Comparison of ENCODE assay signal across 14 cellular contexts in the genomic region with DNA sequence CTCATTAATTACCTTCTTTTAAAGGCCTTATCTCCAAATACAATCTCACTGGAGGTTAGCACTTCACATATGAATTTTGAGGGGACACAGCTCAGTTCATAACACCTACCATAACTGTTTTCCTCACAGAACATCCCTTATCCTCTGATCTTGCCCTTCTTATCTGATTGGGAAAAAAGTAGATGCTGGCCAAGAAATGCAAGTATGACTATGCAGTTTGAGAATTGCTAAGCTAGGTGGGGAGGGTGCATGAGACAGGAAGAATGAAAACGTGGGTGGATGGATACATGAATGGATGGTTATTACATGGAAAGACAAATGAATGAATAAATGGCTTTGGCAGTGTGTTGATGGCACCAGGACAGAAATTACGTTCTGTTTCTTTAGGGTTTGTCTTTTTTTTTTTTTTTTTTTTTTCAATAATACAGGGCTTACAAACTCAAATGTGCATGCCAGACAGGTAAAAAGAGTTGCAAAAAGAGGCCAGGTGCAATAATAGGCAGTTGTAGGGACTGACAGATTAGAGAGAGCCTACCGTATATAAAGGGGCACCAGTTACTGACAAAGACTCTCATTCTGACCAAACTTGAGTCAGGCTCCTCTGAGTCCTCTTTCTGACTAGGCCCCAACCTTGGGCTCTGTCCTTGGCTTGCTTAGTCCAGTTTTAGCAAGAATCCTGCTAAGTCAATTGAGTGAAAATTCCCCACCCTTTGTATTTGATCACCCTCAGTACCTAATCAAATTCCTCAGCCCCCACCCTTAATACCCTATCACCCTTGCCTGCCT.
DNase-seq lines count a peak whose midpoint lies in the region; ATAC-seq, FAIRE-seq and TF ChIP-seq lines count a peak whose summit lies in the region.
"Had no signal": no experiment of that assay in that cellular context is flagged by ENCODE, and none has a peak within 500 bp of the region (broad histone marks: within the 10 kb centered on the region; RNA-seq: fewer than 3 reads in every experiment).

No MANE protein-coding gene starts in this region.

- H3K27ac ChIP-seq in ACC112 (ENCODE audit: low read depth, low read length) (peak overlapping the region; percentile 36), keratinocyte (ENCODE audit: control insufficient read depth, insufficient read depth, low read length) (peak overlapping the region; percentile 32), A673 (ENCODE audit: low read depth, low read length, poor library complexity, severe bottlenecking) (no peak overlapping the region)
- H3K27ac ChIP-seq: gastrocnemius medialis had no signal

- BruUV-seq in A673 (replicated peaks; lab: Mats Ljungman, UMichigan), result no TSS peak

- no peak for ATAC-seq in natural killer cell treated with Interleukin-12 subunit alpha and Interleukin-12 subunit beta and Interleukin-15 and Interleukin-18, amount 100 ng/mL, for 72 hours
- ATAC-seq: gastrocnemius medialis had no signal

- DNase-seq in H4 (ENCODE audit: low spot score), result peak; percentile 29
- no peak for DNase-seq in activated T-helper 2 cell treated with anti-CD3 and anti-CD28 coated beads, Interferon-gamma antibody, Interleukin-2, Interleukin-4, amounts not matched to agents 10 μg/mL and 5 μg/mL and 100 μg/mL, durations not matched to agents 14 hours and 24 hours and 36 hours (ENCODE audit: low spot score)
- DNase-seq in keratinocyte (ENCODE audit: low read depth, low spot score), result no peak
- DNase-seq in A673 (ENCODE audit: low spot score), result no peak
- DNase-seq in natural killer cell treated with Interleukin-12 subunit alpha and Interleukin-12 subunit beta and Interleukin-15 and Interleukin-18, amount 100 ng/mL, for 72 hours (ENCODE audit: low spot score), result no peak
- DNase-seq in GM10266 (ENCODE audit: extremely low spot score), result no peak
- no peak for DNase-seq in GOT3 (lab: John Stamatoyannopoulos, UW)
- DNase-seq: anterior cingulate cortex; DMS79 treated with DMSO at 0.1 percent for 48 hours; gastrocnemius medialis; NCI-H2107; stimulated activated CD8-positive, alpha-beta memory T cell treated with anti-CD3 and anti-CD28 coated beads, Interleukin-4, amount 100 ng/mL, for 48 hours had no signal

- H3K4me3 Mint-ChIP-seq in activated T-helper 2 cell treated with anti-CD3 and anti-CD28 coated beads, Interferon-gamma antibody, Interleukin-2, Interleukin-4, amounts not matched to agents 10 μg/mL and 5 μg/mL and 100 μg/mL, durations not matched to agents 14 hours and 24 hours and 36 hours (ENCODE audit: low read depth), result no peak overlapping the region
- no peak overlapping the region for H3K4me3 Mint-ChIP-seq in natural killer cell treated with Interleukin-12 subunit alpha and Interleukin-12 subunit beta and Interleukin-15 and Interleukin-18, amount 100 ng/mL, for 72 hours
- H3K4me3 Mint-ChIP-seq: B cell had no signal

- H2AFZ ChIP-seq in ACC112 (ENCODE audit: low read length, unreplicated experiment), result no peak overlapping the region
- peak overlapping the region; percentile 50 for H2AFZ ChIP-seq in keratinocyte (ENCODE audit: control insufficient read depth, low read length)

- POLR2A ChIA-PET in A673 (lab: Charles Lee; ENCODE audit: low non-redundant PET), result no interaction called here

- H3K36me3 Mint-ChIP-seq in activated T-helper 2 cell treated with anti-CD3 and anti-CD28 coated beads, Interferon-gamma antibody, Interleukin-2, Interleukin-4, amounts not matched to agents 10 μg/mL and 5 μg/mL and 100 μg/mL, durations not matched to agents 14 hours and 24 hours and 36 hours (ENCODE audit: low read depth), result peaks cover 2% of the 10 kb centered on the region
- H3K36me3 Mint-ChIP-seq in natural killer cell treated with Interleukin-12 subunit alpha and Interleukin-12 subunit beta and Interleukin-15 and Interleukin-18, amount 100 ng/mL, for 72 hours, result no peaks in the 10 kb centered on the region

- H3K79me2 ChIP-seq in ACC112 (ENCODE audit: control insufficient read depth, insufficient read depth, low read length, unreplicated experiment) (no peaks in the 10 kb centered on the region), keratinocyte (ENCODE audit: control insufficient read depth, insufficient read depth, low read length) (no peaks in the 10 kb centered on the region)

- H3K36me3 ChIP-seq in ACC112 (ENCODE audit: insufficient read depth, low read length) (0 out of 2 replicates have a peak, but pooled peaks cover 2% of the 10 kb centered on the region), keratinocyte (ENCODE audit: control insufficient read depth in 2 of 2, extremely low read depth in 1 of 2, insufficient read depth in 2 of 2, low read length in 2 of 2) (no peaks in the 10 kb centered on the region), A673 (ENCODE audit: insufficient read depth, low read length, poor library complexity, severe bottlenecking) (no peaks in the 10 kb centered on the region)
- H3K36me3 ChIP-seq: gastrocnemius medialis had no signal

- no peak overlapping the region for H3K4me3 ChIP-seq in ACC112 (ENCODE audit: low read depth, low read length)
- no peak overlapping the region for H3K4me3 ChIP-seq in keratinocyte (ENCODE audit: control insufficient read depth in 2 of 3, extremely low read depth in 1 of 3, insufficient read depth in 2 of 3, low read depth in 1 of 3, low read length in 3 of 3)
- no peak overlapping the region for H3K4me3 ChIP-seq in A673 (ENCODE audit: low read depth, low read length, poor library complexity, severe bottlenecking)
- H3K4me3 ChIP-seq: gastrocnemius medialis had no signal

- H3K4me1 Mint-ChIP-seq in activated T-helper 2 cell treated with anti-CD3 and anti-CD28 coated beads, Interferon-gamma antibody, Interleukin-2, Interleukin-4, amounts not matched to agents 10 μg/mL and 5 μg/mL and 100 μg/mL, durations not matched to agents 14 hours and 24 hours and 36 hours (ENCODE audit: low read depth), result peaks cover 28% of the 10 kb centered on the region
- H3K4me1 Mint-ChIP-seq in natural killer cell treated with Interleukin-12 subunit alpha and Interleukin-12 subunit beta and Interleukin-15 and Interleukin-18, amount 100 ng/mL, for 72 hours (ENCODE audit: low read depth in 2 of 2), result peaks cover 30 to 33% of the 10 kb centered on the region in 2 donors

- H3K4me2 ChIP-seq in keratinocyte (ENCODE audit: control insufficient read depth, extremely low read depth, insufficient read depth, low read depth, low read length), result no peak overlapping the region

- dilution Hi-C loops in keratinocyte (cut with MboI; ENCODE audit: extremely low pct_ligation_motif_present, low sequenced_read_pairs), result no loop called here

- H4K20me1 ChIP-seq in keratinocyte (ENCODE audit: control insufficient read depth, extremely low read depth, insufficient read depth, low read length), result no peaks in the 10 kb centered on the region

- H3K27ac Mint-ChIP-seq in activated T-helper 2 cell treated with anti-CD3 and anti-CD28 coated beads, Interferon-gamma antibody, Interleukin-2, Interleukin-4, amounts not matched to agents 10 μg/mL and 5 μg/mL and 100 μg/mL, durations not matched to agents 14 hours and 24 hours and 36 hours, result peak overlapping the region; percentile 31
- no peak overlapping the region for H3K27ac Mint-ChIP-seq in natural killer cell treated with Interleukin-12 subunit alpha and Interleukin-12 subunit beta and Interleukin-15 and Interleukin-18, amount 100 ng/mL, for 72 hours
- H3K27ac Mint-ChIP-seq: B cell had no signal

- no peak overlapping the region for H3K9ac ChIP-seq in keratinocyte (ENCODE audit: control insufficient read depth, extremely low read depth, insufficient read depth, low read length)

- H3K4me1 ChIP-seq in ACC112 (ENCODE audit: control insufficient read depth, insufficient read depth, low read length, unreplicated experiment) (peaks cover 18% of the 10 kb centered on the region), keratinocyte (ENCODE audit: control insufficient read depth, extremely low read depth, insufficient read depth, low read length) (peaks cover 24% of the 10 kb centered on the region), A673 (ENCODE audit: insufficient read depth, low read length, poor library complexity, severe bottlenecking) (no peaks in the 10 kb centered on the region)
- H3K4me1 ChIP-seq: gastrocnemius medialis had no signal

- CTCF ChIA-PET in A673 (lab: Charles Lee), result no interaction called here

- H3K27me3 ChIP-seq in ACC112 (ENCODE audit: insufficient read depth, low read length) (no peaks in the 10 kb centered on the region), keratinocyte (ENCODE audit: control insufficient read depth, extremely low read depth, insufficient read depth, low read length) (no peaks in the 10 kb centered on the region), A673 (replicated peaks; ENCODE audit: insufficient read depth, low read depth, low read length, poor library complexity) (no peaks in the 10 kb centered on the region)
- H3K27me3 ChIP-seq: gastrocnemius medialis had no signal

- no peaks in the 10 kb centered on the region for H3K27me3 Mint-ChIP-seq in activated T-helper 2 cell treated with anti-CD3 and anti-CD28 coated beads, Interferon-gamma antibody, Interleukin-2, Interleukin-4, amounts not matched to agents 10 μg/mL and 5 μg/mL and 100 μg/mL, durations not matched to agents 14 hours and 24 hours and 36 hours (ENCODE audit: low read depth)
- H3K27me3 Mint-ChIP-seq in natural killer cell treated with Interleukin-12 subunit alpha and Interleukin-12 subunit beta and Interleukin-15 and Interleukin-18, amount 100 ng/mL, for 72 hours, result no peaks in the 10 kb centered on the region
- H3K27me3 Mint-ChIP-seq: B cell had no signal

- H3K9me3 Mint-ChIP-seq in activated T-helper 2 cell treated with anti-CD3 and anti-CD28 coated beads, Interferon-gamma antibody, Interleukin-2, Interleukin-4, amounts not matched to agents 10 μg/mL and 5 μg/mL and 100 μg/mL, durations not matched to agents 14 hours and 24 hours and 36 hours, result no peaks in the 10 kb centered on the region
- H3K9me3 Mint-ChIP-seq in natural killer cell treated with Interleukin-12 subunit alpha and Interleukin-12 subunit beta and Interleukin-15 and Interleukin-18, amount 100 ng/mL, for 72 hours, result no peaks in the 10 kb centered on the region

- FAIRE-seq in keratinocyte (lab: Jason Lieb, UNC), result peak; percentile 84

- intact Hi-C loops in activated T-helper 2 cell treated with anti-CD3 and anti-CD28 coated beads, Interferon-gamma antibody, Interleukin-2, Interleukin-4, amounts not matched to agents 10 μg/mL and 5 μg/mL and 100 μg/mL, durations not matched to agents 14 hours and 24 hours and 36 hours (cut with micrococcal nuclease), result loop anchor here (5.0 to 10.0 kb wide), 3 partner anchors 83 to 201 kb away; no protein-coding TSS in a partner anchor
- intact Hi-C loops in A673 (cut with micrococcal nuclease; ENCODE audit: unreplicated experiment), result no loop called here

- no peaks in the 10 kb centered on the region for H3K9me3 ChIP-seq in keratinocyte (ENCODE audit: control insufficient read depth, low read depth, low read length)
- H3K9me3 ChIP-seq in A673 (ENCODE audit: low read depth, low read length, poor library complexity, severe bottlenecking), result no peaks in the 10 kb centered on the region
- H3K9me3 ChIP-seq: gastrocnemius medialis had no signal

- no peak for TF ChIP-seq CTCF in keratinocyte (optimal IDR thresholded peaks at IDR 0.05 in 1 of 3, IDR thresholded peaks at IDR 0.05 in 1 of 3, conservative IDR thresholded peaks at IDR 0.05 in 1 of 3; ENCODE audit: extremely low read depth in 1 of 3, insufficient read depth in 2 of 3, low read length in 3 of 3)
- TF ChIP-seq CTCF in A673 (conservative IDR thresholded peaks at IDR 0.05; ENCODE audit: low read depth, low read length), result no peak
- no peak for TF ChIP-seq CTCF in GM10266 (IDR thresholded peaks at IDR 0.05; ENCODE audit: control insufficient read depth, insufficient read depth, low read depth, missing control alignments)

- H3K9me1 ChIP-seq in keratinocyte (ENCODE audit: control insufficient read depth, extremely low read depth, insufficient read depth, low read length), result no peaks in the 10 kb centered on the region
